ENCODE assay signal across 7 cellular contexts in genomic region chr1:164772635-164773034, GRCh38.
DNase-seq lines count a peak whose midpoint lies in the region; ATAC-seq and TF ChIP-seq lines count a peak whose summit lies in the region.

No MANE protein-coding gene starts in this region.

- H3K4me3 ChIP-seq in fibroblast of mammary gland (ENCODE audit: control insufficient read depth, low read depth, low read length): no peak overlapping the region
- no peak overlapping the region for H3K4me3 ChIP-seq in retinal pigment epithelial cell (ENCODE audit: low read length)

- ATAC-seq in GM18520 (IDR thresholded peaks at IDR 0.05; ENCODE audit: unreplicated experiment) (peak; percentile 92), HG02852 (IDR thresholded peaks at IDR 0.05; ENCODE audit: unreplicated experiment) (peak; percentile 94), GM21515 (IDR thresholded peaks at IDR 0.05; ENCODE audit: unreplicated experiment) (no peak), HG03159 (IDR thresholded peaks at IDR 0.05; ENCODE audit: unreplicated experiment) (no peak)

- DNase-seq in NCI-H774 (lab: John Stamatoyannopoulos, UW): peak; percentile 24
- DNase-seq in fibroblast of mammary gland (ENCODE audit: low read depth): peak; percentile 97
- DNase-seq in retinal pigment epithelial cell (ENCODE audit: low read depth): peak; percentile 79

- TF ChIP-seq CTCF in fibroblast of mammary gland (conservative IDR thresholded peaks at IDR 0.05; ENCODE audit: control insufficient read depth, insufficient read depth, low read depth, low read length) (no peak), retinal pigment epithelial cell (conservative IDR thresholded peaks at IDR 0.05; ENCODE audit: low read depth, low read length) (no peak)

Comparison
In these comparisons a context has a peak if more than half of its experiments do, and no peak if none do; other contexts are left out.
1. ATAC-seq: peak in GM18520 (single experiment) and HG02852 (single experiment); none in GM21515 (single experiment) and HG03159 (single experiment).
2. DNase-seq: peak in every context shown above with its lines; median percentile 97 in fibroblast of mammary gland; 79 in retinal pigment epithelial cell; 24 in NCI-H774.